ENCODE assay signal across 8 cellular contexts in the genomic region with DNA sequence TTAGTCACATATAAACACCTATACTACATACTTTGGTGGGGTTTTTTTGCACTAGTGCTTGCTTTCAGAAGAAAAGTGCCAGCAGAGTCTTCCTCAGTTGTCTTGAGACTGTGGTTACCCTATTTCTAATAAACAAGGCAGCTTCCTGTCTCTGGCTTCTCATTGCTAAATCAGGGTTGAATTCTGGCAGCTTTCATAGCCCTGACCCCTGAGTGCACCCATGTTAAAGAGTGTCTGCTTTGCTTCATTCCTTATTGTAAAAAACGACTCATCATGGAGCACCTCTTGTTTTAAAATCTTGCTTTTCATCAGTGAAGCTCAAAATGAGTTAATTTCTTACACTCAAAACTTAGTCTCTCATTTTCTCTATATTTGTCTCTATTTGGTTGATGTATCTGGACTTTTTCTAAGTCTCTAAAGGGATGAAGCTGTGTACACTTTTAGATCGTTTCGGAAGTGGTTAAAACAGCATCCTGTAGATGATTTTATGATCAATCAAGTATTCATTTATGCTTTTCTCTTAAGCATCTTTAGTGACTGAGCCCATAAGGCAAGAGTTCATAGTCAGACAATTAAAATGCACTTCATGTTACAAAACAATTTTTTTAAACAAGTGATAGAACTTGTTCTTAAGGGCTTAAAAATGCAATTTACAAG.
DNase-seq lines count a peak whose midpoint lies in the region; ATAC-seq lines count a peak whose summit lies in the region.

No MANE protein-coding gene starts in this region.

- peak; percentile 58 for DNase-seq in activated CD8-positive, alpha-beta memory T cell treated with anti-CD3 and anti-CD28 coated beads, Interleukin-2, amount 10 ng/mL, durations not matched to agents 7 days and 5 days
- DNase-seq in activated CD8-positive, alpha-beta memory T cell treated with anti-CD3 and anti-CD28 coated beads for 24 hours = no peak
- DNase-seq in T-helper 17 cell (no peak), iris pigment epithelial cell (ENCODE audit: low read depth) (peak; percentile 92), hepatic stellate cell (ENCODE audit: low spot score) (no peak), NCI-H2029 treated with DMSO at 0.1 percent for 48 hours (lab: John Stamatoyannopoulos, UW) (no peak)
- DNase-seq in activated CD8-positive, alpha-beta memory T cell treated with anti-CD3 and anti-CD28 coated beads, Interleukin-2, amount 50 U/mL, for 48 hours = no peak

- H3K36me3 Mint-ChIP-seq in activated CD8-positive, alpha-beta memory T cell treated with anti-CD3 and anti-CD28 coated beads, Interleukin-2, amount 10 ng/mL, durations not matched to agents 7 days and 5 days = peaks cover 32% of the 10 kb centered on the region
- no peaks in the 10 kb centered on the region for H3K36me3 Mint-ChIP-seq in T-helper 17 cell (ENCODE audit: low read depth)

- no peaks in the 10 kb centered on the region for H3K27me3 Mint-ChIP-seq in activated CD8-positive, alpha-beta memory T cell treated with anti-CD3 and anti-CD28 coated beads, Interleukin-2, amount 10 ng/mL, durations not matched to agents 7 days and 5 days
- H3K27me3 Mint-ChIP-seq in T-helper 17 cell = no peaks in the 10 kb centered on the region

- peak overlapping the region; percentile 98 for H3K27ac Mint-ChIP-seq in activated CD8-positive, alpha-beta memory T cell treated with anti-CD3 and anti-CD28 coated beads, Interleukin-2, amount 10 ng/mL, durations not matched to agents 7 days and 5 days
- peak overlapping the region; percentile 85 for H3K27ac Mint-ChIP-seq in T-helper 17 cell

- ATAC-seq in activated CD8-positive, alpha-beta memory T cell treated with anti-CD3 and anti-CD28 coated beads, Interleukin-2, amount 10 ng/mL, durations not matched to agents 7 days and 5 days = peak; percentile 65
- peak; percentile 52 for ATAC-seq in HG02884 (IDR thresholded peaks at IDR 0.05; ENCODE audit: unreplicated experiment)
- peak; percentile 84 for ATAC-seq in T-helper 17 cell

- no peaks in the 10 kb centered on the region for H3K9me3 ChIP-seq in T-helper 17 cell (ENCODE audit: control insufficient read depth, low read length, poor library complexity, severe bottlenecking)

- CTCF ChIA-PET in activated CD8-positive, alpha-beta memory T cell treated with anti-CD3 and anti-CD28 coated beads, Interleukin-2, amount 10 ng/mL, durations not matched to agents 7 days and 5 days (lab: Charles Lee) = interaction anchor here (0.9 to 2.1 kb wide), 8 partner anchors 10 to 227 kb away, joined by 3 to 10 read pairs (median 4); no protein-coding TSS in a partner anchor

- H3K9me3 Mint-ChIP-seq in activated CD8-positive, alpha-beta memory T cell treated with anti-CD3 and anti-CD28 coated beads, Interleukin-2, amount 10 ng/mL, durations not matched to agents 7 days and 5 days (ENCODE audit: low read depth) = no peaks in the 10 kb centered on the region

- peaks cover 66% of the 10 kb centered on the region for H3K4me1 Mint-ChIP-seq in activated CD8-positive, alpha-beta memory T cell treated with anti-CD3 and anti-CD28 coated beads, Interleukin-2, amount 10 ng/mL, durations not matched to agents 7 days and 5 days
- peaks cover 60% of the 10 kb centered on the region for H3K4me1 Mint-ChIP-seq in T-helper 17 cell

- peak overlapping the region; percentile 80 for H3K4me3 Mint-ChIP-seq in activated CD8-positive, alpha-beta memory T cell treated with anti-CD3 and anti-CD28 coated beads, Interleukin-2, amount 10 ng/mL, durations not matched to agents 7 days and 5 days
- peak overlapping the region; percentile 86 for H3K4me3 Mint-ChIP-seq in T-helper 17 cell

Comparison
In these comparisons a context has a peak if more than half of its experiments do, and no peak if none do; other contexts are left out.
1. DNase-seq: peak in activated CD8-positive, alpha-beta memory T cell treated with anti-CD3 and anti-CD28 coated beads, Interleukin-2, amount 10 ng/mL, durations not matched to agents 7 days and 5 days (single experiment) and iris pigment epithelial cell (single experiment); none in activated CD8-positive, alpha-beta memory T cell treated with anti-CD3 and anti-CD28 coated beads for 24 hours (single experiment), T-helper 17 cell (0 of 3), activated CD8-positive, alpha-beta memory T cell treated with anti-CD3 and anti-CD28 coated beads, Interleukin-2, amount 50 U/mL, for 48 hours (single experiment), hepatic stellate cell (single experiment) and NCI-H2029 treated with DMSO at 0.1 percent for 48 hours (single experiment).
2. Peak in every context shown above with its lines, with median percentiles within 50 percentile points of each other: ATAC-seq.